In the genomic region with DNA sequence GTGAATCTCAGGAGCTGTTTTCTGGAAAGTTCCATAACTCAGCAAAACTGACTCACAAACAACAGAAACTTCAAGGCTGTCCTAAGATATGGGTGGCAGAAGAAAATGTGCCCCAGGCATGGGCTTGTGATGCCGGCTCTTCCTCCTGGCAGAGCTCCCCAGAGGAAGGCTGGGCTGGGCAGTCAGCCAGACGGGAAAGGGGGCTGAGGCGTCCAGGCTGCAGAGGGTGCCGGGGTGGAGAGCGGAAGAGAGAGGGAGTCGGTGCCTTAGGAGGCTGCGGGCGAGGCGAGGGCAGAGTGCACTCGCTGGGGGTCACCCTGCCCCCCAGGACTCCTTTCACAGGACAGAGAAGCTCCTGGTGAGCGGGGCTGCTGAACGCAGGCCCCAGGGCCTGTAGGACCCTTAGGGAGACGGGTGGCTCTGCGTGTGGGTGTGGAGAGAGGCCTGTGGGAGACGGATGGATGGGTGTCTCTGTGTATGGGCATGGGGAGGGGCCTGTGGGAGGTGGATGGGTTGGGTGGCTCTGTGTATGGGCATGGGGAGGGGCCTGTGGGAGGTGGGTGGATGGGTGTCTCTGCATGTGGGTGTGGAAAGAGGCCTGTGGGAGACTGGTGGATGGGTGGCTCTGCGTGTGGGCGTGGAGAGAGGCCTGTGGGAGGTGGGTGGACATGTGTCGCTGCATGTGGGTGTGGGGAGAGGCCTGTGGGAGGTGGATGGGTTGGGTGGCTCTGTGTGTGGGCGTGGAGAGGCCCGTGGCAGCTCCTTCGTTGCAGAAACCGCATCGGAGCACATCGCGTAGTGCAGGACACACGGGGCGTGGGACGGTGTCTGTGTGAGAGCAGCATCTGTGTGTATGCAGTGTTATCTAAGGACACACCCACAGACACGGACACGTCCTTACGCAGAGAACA, we compare ENCODE assay signal across 1 cellular context.
TF ChIP-seq lines count a peak whose summit lies in the region.

No MANE protein-coding gene starts in this region.

TF ChIP-seq in HEK293T, 16 proteins besides CTCF, POLR2A, EP300 and RAD21 (continued from another document):
- TF ChIP-seq, protein P1, sequence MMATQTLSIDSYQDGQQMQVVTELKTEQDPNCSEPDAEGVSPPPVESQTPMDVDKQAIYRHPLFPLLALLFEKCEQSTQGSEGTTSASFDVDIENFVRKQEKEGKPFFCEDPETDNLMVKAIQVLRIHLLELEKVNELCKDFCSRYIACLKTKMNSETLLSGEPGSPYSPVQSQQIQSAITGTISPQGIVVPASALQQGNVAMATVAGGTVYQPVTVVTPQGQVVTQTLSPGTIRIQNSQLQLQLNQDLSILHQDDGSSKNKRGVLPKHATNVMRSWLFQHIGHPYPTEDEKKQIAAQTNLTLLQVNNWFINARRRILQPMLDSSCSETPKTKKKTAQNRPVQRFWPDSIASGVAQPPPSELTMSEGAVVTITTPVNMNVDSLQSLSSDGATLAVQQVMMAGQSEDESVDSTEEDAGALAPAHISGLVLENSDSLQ (IDR thresholded peaks at IDR 0.05), result no peak
- TF ChIP-seq LEF1 (IDR thresholded peaks at IDR 0.05; ENCODE audit: borderline replicate concordance), result no peak
